In the genomic region with DNA sequence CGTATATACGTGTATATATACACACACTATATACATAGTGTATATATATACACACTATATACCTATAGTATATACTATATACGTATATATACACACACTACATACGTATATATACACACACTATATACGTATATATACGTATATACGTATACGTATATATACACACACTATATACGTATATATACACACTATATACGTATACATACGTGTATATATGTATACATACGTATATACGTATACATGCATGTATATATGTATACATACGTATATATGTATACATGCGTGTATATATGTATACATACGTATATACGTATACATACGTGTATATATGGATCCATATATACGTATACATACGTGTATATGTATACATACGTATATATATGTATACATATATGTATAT, we compare ENCODE assay signal across 27 cellular contexts.
"Had no signal": no experiment of that assay in that cellular context is flagged by ENCODE, and none has a peak within 500 bp of the region (broad histone marks: within the 10 kb centered on the region; RNA-seq: fewer than 3 reads in every experiment).

No MANE protein-coding gene starts in this region.

- H3K4me3 ChIP-seq: adrenal gland, body of pancreas, esophagus squamous epithelium, gastroesophageal sphincter had no signal

- H3K4me1 ChIP-seq: adrenal gland, body of pancreas, esophagus squamous epithelium, gastroesophageal sphincter had no signal

- FAIRE-seq: endothelial cell of umbilical vein had no signal

- H3K27me3 ChIP-seq: adrenal gland, body of pancreas, esophagus squamous epithelium, gastroesophageal sphincter had no signal

- ATAC-seq: activated CD4-positive, alpha-beta T cell treated with anti-CD3 and anti-CD28 coated beads for 36 hours; activated naive CD8-positive, alpha-beta T cell treated with anti-CD3 and anti-CD28 coated beads, Interleukin-2, amount 50 U/mL, for 24 hours; activated T-cell treated with anti-CD3 and anti-CD28 coated beads, Interleukin-2, amount 50 U/mL, for 4 hours; activated T-helper 17 cell treated with anti-CD3 and anti-CD28 coated beads, Interleukin-2, amount 50 U/mL, for 72 hours; body of pancreas; gastroesophageal sphincter had no signal

- H3K9me3 ChIP-seq: adrenal gland, body of pancreas, esophagus squamous epithelium, gastroesophageal sphincter had no signal

- DNase-seq: activated CD4-positive, alpha-beta memory T cell treated with anti-CD3 and anti-CD28 coated beads for 36 hours; activated CD4-positive, alpha-beta T cell treated with anti-CD3 and anti-CD28 coated beads for 36 hours; activated CD4-positive, alpha-beta T cell treated with anti-CD3 and anti-CD28 coated beads, Interleukin-2, amount 10 ng/mL, durations not matched to agents 24 days and 14 days; activated CD4-positive, CD25-positive, alpha-beta regulatory T cell; activated CD4-positive, CD25-positive, alpha-beta regulatory T cell treated with anti-CD3 and anti-CD28 coated beads, Interleukin-2, amount 50 U/mL, for 72 hours; activated CD8-positive, alpha-beta memory T cell treated with anti-CD3 and anti-CD28 coated beads for 24 hours; activated effector memory CD4-positive, alpha-beta T cell treated with Interleukin-2 at 50 U/mL for 16 hours; activated gamma-delta T cell treated with Interleukin-2 at 50 U/mL for 16 hours; activated naive CD4-positive, alpha-beta T cell treated with anti-CD3 and anti-CD28 coated beads, Interleukin-2, amount 50 U/mL, for 16 hours; activated naive CD4-positive, alpha-beta T cell treated with Interleukin-2 at 50 U/mL for 16 hours; activated naive CD8-positive, alpha-beta T cell treated with anti-CD3 and anti-CD28 coated beads, Interleukin-2, amount 50 U/mL, for 24 hours; activated T-cell treated with anti-CD3 and anti-CD28 coated beads, Interleukin-2, amount 50 U/mL, for 4 hours; adrenal gland; amygdala; aorta; body of pancreas; caudate nucleus; cortex of kidney; dermis blood vessel endothelial cell; effector CD8-positive, alpha-beta T cell; esophagus squamous epithelium; foreskin melanocyte; T-helper 2 cell had no signal

- H3K27ac ChIP-seq: adrenal gland, body of pancreas, epithelial cell of prostate, esophagus squamous epithelium, gastroesophageal sphincter had no signal
